ENCODE assay signal across 3 cellular contexts in the genomic region with DNA sequence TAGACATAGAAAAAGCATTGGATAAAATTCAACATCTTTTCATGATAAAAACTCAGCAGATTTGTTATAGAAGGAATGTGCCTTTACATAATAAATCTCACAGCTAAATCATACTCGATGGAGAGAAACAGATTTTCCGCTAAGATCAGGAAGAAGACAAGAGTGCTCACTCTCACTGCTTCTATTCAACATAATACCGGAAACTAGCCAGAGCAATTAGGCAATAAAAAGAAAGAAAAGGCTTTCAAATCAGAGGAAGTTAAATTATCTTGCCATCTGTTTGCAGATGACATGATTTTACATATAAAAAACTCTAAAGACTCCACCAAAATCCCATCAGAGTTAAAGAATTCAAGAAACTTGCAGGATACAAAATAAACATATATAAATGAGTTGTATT. TPM values are rescaled to one million over a fixed set of nuclear protein-coding genes. Genes with fewer than 3 reads are reported as not detected.
"Had no signal": no experiment of that assay in that cellular context is flagged by ENCODE, and none has a peak within 500 bp of the region (broad histone marks: within the 10 kb centered on the region; RNA-seq: fewer than 3 reads in every experiment).

No MANE protein-coding gene starts in this region.

RNA-seq across cellular contexts. Expression of a gene that starts 3.8 kb away (rescaled TPM):
- polyA plus RNA-seq: IgD-negative memory B cell, K562, SK-N-SH had no signal

RNA-seq across cellular contexts. Expression of a gene that starts 8.2 kb away (rescaled TPM):
- polyA plus RNA-seq: IgD-negative memory B cell, K562, SK-N-SH had no signal

RNA-seq across cellular contexts. Expression of a gene that starts 26.7 kb away (rescaled TPM):
- polyA plus RNA-seq: K562, SK-N-SH had no signal
